Comparison of ENCODE assay signal across 1 cellular context in genomic region chr13:101698400-101698799, GRCh38.
A peak's percentile ranks its signal among the peaks of the same experiment; 100 is the strongest.
TF ChIP-seq lines count a peak whose summit lies in the region.

No MANE protein-coding gene starts in this region.

TF ChIP-seq in IMR-90, 13 proteins besides CTCF, POLR2A, EP300 and RAD21:
- TF ChIP-seq MAFK (IDR thresholded peaks at IDR 0.05; ENCODE audit: low read depth, low read length) (no peak), CEBPB (IDR thresholded peaks at IDR 0.05; ENCODE audit: low read depth, low read length) (peak; percentile 31; the same call in 1 of the 2 replicates), NFE2L2 (IDR thresholded peaks at IDR 0.05; ENCODE audit: low read depth, low read length) (no peak), MAZ (IDR thresholded peaks at IDR 0.05; ENCODE audit: borderline replicate concordance, low read depth, low read length) (no peak)
TF ChIP-seq in IMR-90: peak in this region for 1.
